19 cellular contexts compared by ENCODE assay signal in genomic region chr20:22004946-22005345, GRCh38.
"Had no signal": no experiment of that assay in that cellular context is flagged by ENCODE, and none has a peak within 500 bp of the region (broad histone marks: within the 10 kb centered on the region; RNA-seq: fewer than 3 reads in every experiment).

No MANE protein-coding gene starts in this region.

- ATAC-seq: heart left ventricle; left colon; left ventricle myocardium superior; naive thymus-derived CD4-positive, alpha-beta T cell; psoas muscle; right lobe of liver; stimulated activated naive B cell treated with anti-CD40 and anti-IgM and Interleukin-4, amounts not matched to agents 10 μg/mL and 1 μg/mL and 100 μg/mL, for 72 hours; stimulated activated naive CD8-positive, alpha-beta T cell treated with anti-CD3 and anti-CD28 coated beads, Interleukin-15, amount 100 ng/mL, for 72 hours had no signal

- H3K27ac ChIP-seq: esophagus squamous epithelium, heart left ventricle, neutrophil, psoas muscle, right lobe of liver, spleen, testis, tibial nerve had no signal

- DNase-seq: esophagus squamous epithelium; heart left ventricle; hippocampal formation; left colon; left ventricle myocardium superior; mesendoderm; naive thymus-derived CD4-positive, alpha-beta T cell; nephron progenitor cell; psoas muscle; retina; right lobe of liver; spleen; stimulated activated CD4-positive, alpha-beta T cell treated with anti-CD3 and anti-CD28 coated beads, Interleukin-2, amount 100 ng/mL, for 24 hours; stimulated activated CD4-positive, alpha-beta T cell treated with anti-CD3 and anti-CD28 coated beads, Interleukin-4, amount 100 ng/mL, for 4 hours; stimulated activated naive B cell treated with anti-CD40 and anti-IgM and Interleukin-4, amounts not matched to agents 10 μg/mL and 1 μg/mL and 100 μg/mL, for 72 hours; stimulated activated naive CD8-positive, alpha-beta T cell treated with anti-CD3 and anti-CD28 coated beads, Interleukin-15, amount 100 ng/mL, for 72 hours; testis had no signal

- H3K27me3 ChIP-seq: esophagus squamous epithelium, heart left ventricle, neutrophil, right lobe of liver, spleen, testis, tibial nerve had no signal

- H3K4me3 ChIP-seq: esophagus squamous epithelium, heart left ventricle, psoas muscle, right lobe of liver, spleen, testis, tibial nerve had no signal
